In genomic region chr10:31774291-31774900, GRCh38 we compare ENCODE assay signal across 17 cellular contexts.
DNase-seq lines count a peak whose midpoint lies in the region; ATAC-seq, FAIRE-seq and TF ChIP-seq lines count a peak whose summit lies in the region.
"Had no signal": no experiment of that assay in that cellular context is flagged by ENCODE, and none has a peak within 500 bp of the region (broad histone marks: within the 10 kb centered on the region; RNA-seq: fewer than 3 reads in every experiment).

No MANE protein-coding gene starts in this region.

- no peaks in the 10 kb centered on the region for H3K79me1 ChIP-seq in H1 (ENCODE audit: low read depth, low read length)

- H2BK120ac ChIP-seq in H1 (replicated peaks; ENCODE audit: low read depth, low read length) = no peak overlapping the region

- CTCF ChIA-PET in H1 (lab: Charles Lee; ENCODE audit: partially characterized antibody) = interaction anchor here (0.8 to 1.6 kb wide), 10 partner anchors 8 to 154 kb away, joined by 3 to 9 read pairs (median 4); no protein-coding TSS in a partner anchor

- no peak for TF ChIP-seq POLR2A in H1 (IDR thresholded peaks at IDR 0.05; ENCODE audit: control extremely low read depth in 1 of 2, low read depth in 2 of 2, low read length in 2 of 2)

- no peak overlapping the region for H3K4me2 ChIP-seq in H1 (ENCODE audit: insufficient read depth in 1 of 2, low read depth in 2 of 2, low read length in 2 of 2)

- WGBS in H1 (ENCODE audit: extremely low coverage in 1 of 2, insufficient coverage in 1 of 2, insufficient read length in 1 of 2, insufficient replicate concordance in 2 of 2, low coverage in 1 of 2, low lambda C conversion rate in 2 of 2, missing lambda C conversion rate in 1 of 2), 2 experiments = 91% methylated on average over 12 of the region's 12 CpGs; no CpG with 5 or more reads in 1 of the 2 experiments

- TF ChIP-seq EP300 in H1 (IDR thresholded peaks at IDR 0.05; ENCODE audit: borderline replicate concordance in 1 of 2, low read depth in 2 of 2, low read length in 2 of 2) = no peak

- no peak overlapping the region for H3K56ac ChIP-seq in H1 (replicated peaks; ENCODE audit: insufficient read length, low read depth, low read length)

- no peak overlapping the region for H3K9ac ChIP-seq in H1 (replicated peaks in 1 of 4; ENCODE audit: extremely low read depth in 1 of 4, low read depth in 3 of 4, low read length in 3 of 4)
- H3K9ac ChIP-seq: GM23248, parathyroid adenoma had no signal

- H3K27ac ChIP-seq in H1 (ENCODE audit: low read depth, low read length) (no peak overlapping the region), caudate nucleus (ENCODE audit: low read depth, low read length) (no peak overlapping the region)
- H3K27ac ChIP-seq: colonic mucosa, GM23248, parathyroid adenoma had no signal

- no peak overlapping the region for H2BK5ac ChIP-seq in H1 (ENCODE audit: low read depth, low read length)

- H4K91ac ChIP-seq in H1 (replicated peaks; ENCODE audit: insufficient read length, low read length) = no peak overlapping the region

- no peak overlapping the region for H2BK12ac ChIP-seq in H1 (ENCODE audit: low read depth, low read length)

- H4K5ac ChIP-seq in H1 (ENCODE audit: insufficient read length, low read depth, low read length) = no peak overlapping the region

- no peak overlapping the region for H2BK15ac ChIP-seq in H1 (ENCODE audit: low read length)

- no peak overlapping the region for H2BK20ac ChIP-seq in H1 (ENCODE audit: low read length)

- no peaks in the 10 kb centered on the region for H3K23me2 ChIP-seq in H1 (ENCODE audit: low read depth, low read length)

- TF ChIP-seq CTCF in H1 (IDR thresholded peaks at IDR 0.05; ENCODE audit: control extremely low read depth in 1 of 3, insufficient read depth in 1 of 3, low read depth in 1 of 3, low read length in 3 of 3) = no peak

- TF ChIP-seq RAD21 in H1 (IDR thresholded peaks at IDR 0.05 in 1 of 2, conservative IDR thresholded peaks at IDR 0.05 in 1 of 2; ENCODE audit: low read depth in 2 of 2, low read length in 2 of 2) = no peak

- no peaks in the 10 kb centered on the region for H3K27me3 ChIP-seq in H1 (replicated peaks in 1 of 4; ENCODE audit: control insufficient read depth in 3 of 4, extremely low read depth in 1 of 4, insufficient read depth in 3 of 4, low read length in 3 of 4)
- no peaks in the 10 kb centered on the region for H3K27me3 ChIP-seq in neuron (ENCODE audit: insufficient read depth, low read length)
- H3K27me3 ChIP-seq: colonic mucosa had no signal

- no peaks in the 10 kb centered on the region for H4K20me1 ChIP-seq in H1 (replicated peaks in 1 of 2; ENCODE audit: control insufficient read depth in 1 of 2, insufficient read depth in 2 of 2, low read length in 2 of 2)

- DNase-seq in ELF-1 (ENCODE audit: low read depth, low spot score) = peak; percentile 89
- DNase-seq in NCI-H345 (lab: John Stamatoyannopoulos, UW) = peak; percentile 38
- no peak for DNase-seq in H1 (ENCODE audit: low read depth in 1 of 2, low spot score in 2 of 2)
- DNase-seq in GM19238 (ENCODE audit: insufficient read length, low spot score) = no peak
- no peak for DNase-seq in activated CD8-positive, alpha-beta memory T cell treated with anti-CD3 and anti-CD28 coated beads, Interleukin-2, amount 50 U/mL, for 4 hours
- DNase-seq in caudate nucleus (lab: John Stamatoyannopoulos, UW) = no peak
- DNase-seq: activated CD4-positive, alpha-beta memory T cell treated with anti-CD3 and anti-CD28 coated beads for 36 hours; amniotic stem cell; colonic mucosa; GM23248; SIG-M5 had no signal

- H3K4me3 ChIP-seq in H1 (ENCODE audit: extremely low read depth in 1 of 4, insufficient read depth in 2 of 4, low read depth in 3 of 4, low read length in 4 of 4) (no peak overlapping the region), neuron (ENCODE audit: low read length) (no peak overlapping the region)
- H3K4me3 ChIP-seq: colonic mucosa, GM23248, K562 had no signal

- no peak for ATAC-seq in HG02571 (IDR thresholded peaks at IDR 0.05; ENCODE audit: unreplicated experiment)
- ATAC-seq: activated T-helper 17 cell treated with anti-CD3 and anti-CD28 coated beads, Interleukin-2, amount 50 U/mL, for 72 hours; K562 had no signal

- no peak overlapping the region for H3K4ac ChIP-seq in H1 (replicated peaks; ENCODE audit: insufficient read length, low read depth, low read length)

- H3K14ac ChIP-seq in H1 (ENCODE audit: insufficient read length) = no peak overlapping the region

- no peak overlapping the region for H2AK5ac ChIP-seq in H1 (ENCODE audit: low read depth, low read length)

- H2AFZ ChIP-seq in H1 (ENCODE audit: low read length) (no peak overlapping the region), neuron (ENCODE audit: low read depth, low read length) (peak overlapping the region; percentile 87)
- H2AFZ ChIP-seq: GM23248, parathyroid adenoma had no signal

- no peak overlapping the region for H3K23ac ChIP-seq in H1 (ENCODE audit: insufficient read length)

- peaks cover 3 to 6% of the 10 kb centered on the region in 2 experiments for H3K9me3 ChIP-seq in H1 (ENCODE audit: insufficient read depth in 2 of 2, low read depth in 1 of 2, low read length in 1 of 2)
- peaks cover 3% of the 10 kb centered on the region for H3K9me3 ChIP-seq in neuron (ENCODE audit: low read length)
- H3K9me3 ChIP-seq: colonic mucosa had no signal

- peak overlapping the region; percentile 11; the same call in 1 of the 2 replicates for H4K8ac ChIP-seq in H1 (ENCODE audit: extremely low read depth, insufficient read depth, low read length)

- no peak overlapping the region for H3K18ac ChIP-seq in H1 (ENCODE audit: extremely low read depth, low read length)

- H3K36me3 ChIP-seq in H1 (ENCODE audit: control insufficient read depth in 2 of 4, insufficient read depth in 4 of 4, low read length in 3 of 4) (no peaks in the 10 kb centered on the region), neuron (ENCODE audit: insufficient read depth, low read length) (no peaks in the 10 kb centered on the region)
- H3K36me3 ChIP-seq: colonic mucosa had no signal

- H3K4me1 ChIP-seq in H1 (replicated peaks in 1 of 4; ENCODE audit: control insufficient read depth in 3 of 4, insufficient read depth in 4 of 4, low read length in 3 of 4) = peaks cover 3 to 8% (median 4%) of the 10 kb centered on the region in 4 experiments; a peak in 5 of 7 replicates
- H3K4me1 ChIP-seq in neuron (ENCODE audit: insufficient read depth, low read length) = peaks cover 18% of the 10 kb centered on the region
- H3K4me1 ChIP-seq: colonic mucosa, parathyroid adenoma had no signal

- no peaks in the 10 kb centered on the region for H3K79me2 ChIP-seq in H1 (ENCODE audit: control insufficient read depth in 1 of 2, insufficient read depth in 2 of 2, low read length in 2 of 2)
- H3K79me2 ChIP-seq: parathyroid adenoma had no signal

- FAIRE-seq in H1 (lab: Jason Lieb, UNC) = no peak
- FAIRE-seq: K562, keratinocyte had no signal

- POLR2A ChIA-PET in H1 (lab: Charles Lee; ENCODE audit: partially characterized antibody) = interaction anchor here (0.6 to 1.6 kb wide), 3 partner anchors 14 to 71 kb away, joined by 3 to 6 read pairs (median 3); no protein-coding TSS in a partner anchor

TF ChIP-seq in H1, 55 proteins besides CTCF, POLR2A, EP300 and RAD21:
- TF ChIP-seq ATF2 (IDR thresholded peaks at IDR 0.05; ENCODE audit: low read length) (no peak), TEAD4 (IDR thresholded peaks at IDR 0.05; ENCODE audit: low read depth, low read length) (no peak), BRCA1 (IDR thresholded peaks at IDR 0.05; ENCODE audit: low read depth, low read length) (no peak), JUN (IDR thresholded peaks at IDR 0.05; ENCODE audit: low read depth, low read length) (no peak), SIRT6 (IDR thresholded peaks at IDR 0.05; ENCODE audit: low read length) (no peak), FOSL1 (IDR thresholded peaks at IDR 0.05; ENCODE audit: insufficient read depth, low read depth, low read length) (no peak), TBP (IDR thresholded peaks at IDR 0.05; ENCODE audit: low read depth, low read length) (no peak), SP2 (IDR thresholded peaks at IDR 0.05; ENCODE audit: low read length) (no peak), CBX8 (IDR thresholded peaks at IDR 0.05; ENCODE audit: borderline replicate concordance, low read depth, low read length) (no peak), ZNF274 (IDR thresholded peaks at IDR 0.05; ENCODE audit: borderline replicate concordance, extremely low read depth, low read length) (no peak), SP4 (IDR thresholded peaks at IDR 0.05; ENCODE audit: low read length) (no peak), RXRA (IDR thresholded peaks at IDR 0.05; ENCODE audit: insufficient read depth, low read depth, low read length) (no peak), EGR1 (IDR thresholded peaks at IDR 0.05; ENCODE audit: borderline replicate concordance, low read depth, low read length) (no peak), BCL11A (IDR thresholded peaks at IDR 0.05; ENCODE audit: low read depth in 2 of 2, low read length in 2 of 2) (no peak), TCF12 (IDR thresholded peaks at IDR 0.05; ENCODE audit: low read depth, low read length) (no peak)

Comparison
In these comparisons a context has a peak if more than half of its experiments do, and no peak if none do; other contexts are left out.
1. DNase-seq: peak in ELF-1 (single experiment) and NCI-H345 (single experiment); none in H1 (0 of 2), GM19238 (single experiment), activated CD8-positive, alpha-beta memory T cell treated with anti-CD3 and anti-CD28 coated beads, Interleukin-2, amount 50 U/mL, for 4 hours (single experiment) and caudate nucleus (0 of 61).